22 cellular contexts compared by ENCODE assay signal in genomic region chrX:108267561-108267960, GRCh38.
"Had no signal": no experiment of that assay in that cellular context is flagged by ENCODE, and none has a peak within 500 bp of the region (broad histone marks: within the 10 kb centered on the region; RNA-seq: fewer than 3 reads in every experiment).

No MANE protein-coding gene starts in this region.

- H3K36me3 ChIP-seq: ascending aorta had no signal

- H3K27ac ChIP-seq: ascending aorta, body of pancreas had no signal

- H3K27me3 ChIP-seq: ascending aorta, body of pancreas had no signal

- DNase-seq: activated CD4-positive, alpha-beta T cell treated with anti-CD3 and anti-CD28 coated beads for 48 hours; activated CD4-positive, alpha-beta T cell treated with anti-CD3 and anti-CD28 coated beads, Interleukin-2, amount 50 U/mL, for 4 hours; activated CD4-positive, CD25-positive, alpha-beta regulatory T cell treated with anti-CD3 and anti-CD28 coated beads, Interleukin-2, amount 50 U/mL, for 72 hours; activated CD8-positive, alpha-beta memory T cell treated with anti-CD3 and anti-CD28 coated beads, Interleukin-2, amount 50 U/mL, for 48 hours; activated CD8-positive, alpha-beta T cell treated with anti-CD3 and anti-CD28 coated beads, Interleukin-2, amount 10 ng/mL, durations not matched to agents 7 days and 5 days; activated effector memory CD4-positive, alpha-beta T cell treated with Interleukin-2 at 50 U/mL for 16 hours; activated naive CD4-positive, alpha-beta T cell; activated T-cell treated with anti-CD3 and anti-CD28 coated beads, Interleukin-2, amount 50 U/mL, for 1 hour; amniotic stem cell; body of pancreas; Karpas-422; MM.1S; NCI-H1105; NCI-H1436; NCI-H187; NCI-H2081; NCI-H510A treated with DMSO at 0.1 percent for 48 hours; PC-3; SHP77 treated with DMSO at 0.1 percent for 48 hours had no signal

- H3K4me3 ChIP-seq: ascending aorta, body of pancreas, K562 had no signal

- ATAC-seq: activated CD8-positive, alpha-beta T cell treated with anti-CD3 and anti-CD28 coated beads, Interleukin-2, amount 10 ng/mL, durations not matched to agents 7 days and 5 days; body of pancreas; K562; WTC11 had no signal

- H3K9me3 ChIP-seq: ascending aorta, body of pancreas had no signal

- H3K4me1 ChIP-seq: ascending aorta, body of pancreas had no signal

- FAIRE-seq: K562 had no signal
